22 cellular contexts compared by ENCODE assay signal in genomic region chr22:24760708-24761306, GRCh38. TPM values are rescaled to one million over a fixed set of nuclear protein-coding genes. Genes with fewer than 3 reads are reported as not detected.
A peak's percentile ranks its signal among the peaks of the same experiment; 100 is the strongest.
DNase-seq lines count a peak whose midpoint lies in the region; ATAC-seq and TF ChIP-seq lines count a peak whose summit lies in the region.
"Had no signal": no experiment of that assay in that cellular context is flagged by ENCODE, and none has a peak within 500 bp of the region (broad histone marks: within the 10 kb centered on the region; RNA-seq: fewer than 3 reads in every experiment).

No MANE protein-coding gene starts in this region.

- WGBS in IMR-90 (ENCODE audit: extremely low coverage in 2 of 2, insufficient read length in 1 of 2), 2 experiments = 8% methylated on average over 1 of the region's 7 CpGs; no CpG with 5 or more reads in 1 of the 2 experiments

- TF ChIP-seq CTCF in IMR-90 (conservative IDR thresholded peaks at IDR 0.05; ENCODE audit: low read depth, low read length) = no peak
- no peak for TF ChIP-seq CTCF in cardiac fibroblast (IDR thresholded peaks at IDR 0.05; ENCODE audit: low read depth, low read length)

- H3K23ac ChIP-seq in IMR-90 (ENCODE audit: low read depth, low read length) = no peak overlapping the region

- H3K14ac ChIP-seq in IMR-90 (replicated peaks; ENCODE audit: low read depth, low read length) = no peak overlapping the region

- H3K4me2 ChIP-seq in IMR-90 (ENCODE audit: low read depth, low read length) = no peak overlapping the region
- H3K4me2 ChIP-seq: BLaER1 had no signal

- no peak overlapping the region for H2AK5ac ChIP-seq in IMR-90 (ENCODE audit: low read depth, low read length)

- no peak overlapping the region for H2BK5ac ChIP-seq in IMR-90 (ENCODE audit: low read depth, low read length, poor library complexity, severe bottlenecking)

- intact Hi-C loops in IMR-90 (cut with micrococcal nuclease) = no loop called here

- H4K91ac ChIP-seq in IMR-90 (ENCODE audit: insufficient read depth, low read depth, low read length) = no peak overlapping the region

- H3K4me3 ChIP-seq in IMR-90 (ENCODE audit: insufficient read depth, low read depth, low read length) = no peak overlapping the region
- H3K4me3 ChIP-seq in cardiac fibroblast (replicated peaks in 1 of 2; ENCODE audit: low read depth in 2 of 2, low read length in 2 of 2) = no peak overlapping the region
- H3K4me3 ChIP-seq: BLaER1, MG63 had no signal

- no peak overlapping the region for H2BK20ac ChIP-seq in IMR-90 (ENCODE audit: low read depth, low read length)

- H3K4ac ChIP-seq in IMR-90 (ENCODE audit: low read depth, low read length) = no peak overlapping the region

- H3K4me1 ChIP-seq in IMR-90 (ENCODE audit: control insufficient read depth, insufficient read depth, low read length) = peaks cover 2% of the 10 kb centered on the region; the same call in 1 of the 2 replicates
- H3K4me1 ChIP-seq: BLaER1 had no signal

- H4K20me1 ChIP-seq in IMR-90 (ENCODE audit: insufficient read depth, low read length) = no peaks in the 10 kb centered on the region
- H4K20me1 ChIP-seq: BLaER1 had no signal

- no peak overlapping the region for H3K56ac ChIP-seq in IMR-90 (ENCODE audit: extremely low read depth, insufficient read depth, low read length)

- no peak overlapping the region for H3K18ac ChIP-seq in IMR-90 (ENCODE audit: low read depth, low read length)

- no peak for TF ChIP-seq RAD21 in IMR-90 (IDR thresholded peaks at IDR 0.05; ENCODE audit: low read length)

- H3K9me1 ChIP-seq in IMR-90 (ENCODE audit: insufficient read depth, low read length) = no peaks in the 10 kb centered on the region; the same call in 1 of the 2 replicates

- POLR2A ChIA-PET in IMR-90 (lab: Charles Lee; ENCODE audit: unreplicated experiment) = no interaction called here

- dilution Hi-C loops in IMR-90 (cut with HindIII; ENCODE audit: low sequenced_read_pairs, unreplicated experiment) = no loop called here

- ATAC-seq in IMR-90 (ENCODE audit: low read depth) (no peak), GM19455 (IDR thresholded peaks at IDR 0.05; ENCODE audit: unreplicated experiment) (no peak), GM19467 (IDR thresholded peaks at IDR 0.05; ENCODE audit: unreplicated experiment) (no peak)
- ATAC-seq: SK-N-SH treated with all-trans-retinoic acid at 6 μM for 48 hours had no signal

- BruUV-seq in IMR-90 (replicated peaks; lab: Mats Ljungman, UMichigan) = no TSS peak

- in situ Hi-C loops in IMR-90 (cut with MboI; ENCODE audit: low sequenced_read_pairs) = no loop called here

- no peak overlapping the region for H3K27ac ChIP-seq in IMR-90 (ENCODE audit: insufficient read depth, low read length)
- H3K27ac ChIP-seq: BLaER1 had no signal

- peak overlapping the region; percentile 13; the same call in 1 of the 3 replicates for H2BK15ac ChIP-seq in IMR-90 (ENCODE audit: low read depth, low read length)

- H3K27me3 ChIP-seq in IMR-90 (ENCODE audit: control insufficient read depth, insufficient read depth, low read length) = peaks cover 8% of the 10 kb centered on the region; the same call in 1 of the 2 replicates
- H3K27me3 ChIP-seq: BLaER1, MG63 had no signal

- H2BK120ac ChIP-seq in IMR-90 (ENCODE audit: low read depth, low read length) = no peak overlapping the region

- H4K8ac ChIP-seq in IMR-90 (ENCODE audit: low read depth in 2 of 2, low read length in 2 of 2) = no peak overlapping the region

- H2AK9ac ChIP-seq in IMR-90 (replicated peaks; ENCODE audit: low read depth, low read length, poor library complexity) = no peak overlapping the region

- CTCF ChIA-PET in IMR-90 (lab: Yijun Ruan, JAX) = no interaction called here

- no peaks in the 10 kb centered on the region for H3K79me1 ChIP-seq in IMR-90 (ENCODE audit: low read depth in 1 of 2, low read length in 2 of 2)

- DNase-seq in EH (ENCODE audit: low read depth) (peak; percentile 2), IMR-90 (no peak), cardiac fibroblast (ENCODE audit: low read depth in 2 of 2) (peak; percentile 25 to 64), foreskin melanocyte (peak; percentile 68), HT-29 (ENCODE audit: low spot score) (no peak), DMS53 (lab: John Stamatoyannopoulos, UW) (no peak)
- DNase-seq: CD4-positive, CD25-positive, alpha-beta regulatory T cell; KBM-7; MG63; NCI-H1417 treated with DMSO at 0.1 percent for 48 hours; NCI-H187; NCI-H2081 treated with DMSO at 0.1 percent for 48 hours; NCI-H2171; NCI-H345; NCI-H510A treated with DMSO at 0.1 percent for 48 hours had no signal

- no peak overlapping the region for H4K5ac ChIP-seq in IMR-90 (ENCODE audit: low read depth, low read length)

- no peaks in the 10 kb centered on the region for H3K36me3 ChIP-seq in IMR-90 (ENCODE audit: control insufficient read depth, insufficient read depth, low read length)
- H3K36me3 ChIP-seq: BLaER1, MG63 had no signal

- H3K9ac ChIP-seq in IMR-90 (ENCODE audit: low read depth, low read length) = no peak overlapping the region
- H3K9ac ChIP-seq: BLaER1 had no signal

- no peak for TF ChIP-seq POLR2A in IMR-90 (IDR thresholded peaks at IDR 0.05; ENCODE audit: low read depth, low read length)

- H3K9me3 ChIP-seq in IMR-90 (ENCODE audit: control insufficient read depth, insufficient read depth, low read length) = no peaks in the 10 kb centered on the region
- H3K9me3 ChIP-seq: BLaER1, MG63 had no signal

- no peak overlapping the region for H2AFZ ChIP-seq in IMR-90 (replicated peaks; ENCODE audit: low read length, poor library complexity)

TF ChIP-seq in IMR-90, 13 proteins besides CTCF, POLR2A, EP300 and RAD21:
- TF ChIP-seq SMC3 (IDR thresholded peaks at IDR 0.05; ENCODE audit: low read depth, low read length) = no peak
- no peak for TF ChIP-seq USF2 (IDR thresholded peaks at IDR 0.05; ENCODE audit: low read depth, low read length)
- no peak for TF ChIP-seq CEBPB (IDR thresholded peaks at IDR 0.05; ENCODE audit: low read depth, low read length)
- TF ChIP-seq RFX5 (IDR thresholded peaks at IDR 0.05; ENCODE audit: low read depth, low read length) = no peak
- TF ChIP-seq RCOR1 (IDR thresholded peaks at IDR 0.05; ENCODE audit: insufficient replicate concordance, low read length) = no peak
- TF ChIP-seq MAFK (IDR thresholded peaks at IDR 0.05; ENCODE audit: low read depth, low read length) = no peak
- no peak for TF ChIP-seq NFE2L2 (IDR thresholded peaks at IDR 0.05; ENCODE audit: low read depth, low read length)
- TF ChIP-seq FOS (IDR thresholded peaks at IDR 0.05; ENCODE audit: low read depth, low read length) = no peak
TF ChIP-seq in IMR-90: peak in this region for 0.

RNA-seq across cellular contexts. Expression of gene PIWIL3, which starts 13.7 kb away (rescaled TPM):
- not detected in 2 replicates for total RNA-seq in IMR-90 (2012; rRNA removed)
- polyA plus RNA-seq in IMR-90 (2012; rRNA removed) = not detected in 2 replicates
- not detected in 2 replicates for polyA plus RNA-seq in IMR-90 (2012; cell fraction: cytosol; rRNA removed)
- polyA plus RNA-seq in IMR-90 (2012; cell fraction: nucleus; rRNA removed; ENCODE audit: low replicate concordance) = not detected in 2 replicates
- not detected in 2 replicates for total RNA-seq in HT-29 (2014; rRNA removed; shearing (Covaris generic))
- total RNA-seq: CD4-positive, CD25-positive, alpha-beta regulatory T cell; Daoy; HT1080 had no signal
- polyA plus RNA-seq: CD4-positive, CD25-positive, alpha-beta regulatory T cell had no signal

RNA-seq across cellular contexts. Expression of gene SGSM1, which starts 45.2 kb away (rescaled TPM):
- not detected in 2 replicates for total RNA-seq in IMR-90 (2012; rRNA removed)
- not detected in 2 replicates for polyA plus RNA-seq in IMR-90 (2012; rRNA removed)
- polyA plus RNA-seq in IMR-90 (2012; cell fraction: cytosol; rRNA removed) = not detected in 2 replicates
- not detected in 2 replicates for polyA plus RNA-seq in IMR-90 (2012; cell fraction: nucleus; rRNA removed; ENCODE audit: low replicate concordance)
- total RNA-seq in HT-29 (2014; rRNA removed; shearing (Covaris generic)) = 0.13 and 0.23 TPM in 2 replicates
- total RNA-seq: Daoy, HT1080 had no signal
- polyA plus RNA-seq: AG04450 had no signal

Comparison
In these comparisons a context has a peak if more than half of its experiments do, and no peak if none do; other contexts are left out.
1. DNase-seq: peak in EH (single experiment), cardiac fibroblast (2 of 2) and foreskin melanocyte (single experiment); none in IMR-90 (single experiment), HT-29 (single experiment) and DMS53 (single experiment).